Comparison of ENCODE assay signal across 20 cellular contexts in the genomic region with DNA sequence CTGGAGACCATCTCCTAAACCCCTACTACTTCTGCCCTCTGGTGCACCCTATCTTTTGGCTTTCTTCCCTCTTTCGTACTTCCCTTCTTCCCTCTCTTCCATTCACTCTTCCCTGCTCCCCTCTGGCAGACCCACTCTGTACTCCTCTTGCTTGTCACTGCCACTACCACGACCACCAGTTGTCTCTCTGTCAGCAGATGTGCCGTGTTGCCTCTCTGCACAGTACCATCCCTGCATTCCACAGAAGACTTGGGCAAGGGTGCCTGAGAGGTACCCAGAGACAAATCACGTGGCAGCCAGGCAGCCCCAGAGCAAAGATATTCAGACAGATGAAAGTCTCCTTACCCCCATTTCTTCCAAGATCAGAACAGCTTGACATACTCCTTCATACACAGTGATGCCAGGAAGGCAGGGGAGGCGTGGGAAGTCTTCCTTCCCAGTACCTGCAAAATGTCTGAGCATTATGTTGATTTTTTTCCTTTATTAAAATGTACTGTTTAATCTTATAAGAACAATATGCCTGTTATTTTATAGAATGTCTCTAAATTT.
"Had no signal": no experiment of that assay in that cellular context is flagged by ENCODE, and none has a peak within 500 bp of the region (broad histone marks: within the 10 kb centered on the region; RNA-seq: fewer than 3 reads in every experiment).

No MANE protein-coding gene starts in this region.

- H3K9me3 Mint-ChIP-seq: activated naive CD4-positive, alpha-beta T cell treated with anti-CD3 and anti-CD28 coated beads for 36 hours; activated T-cell treated with anti-CD3 and anti-CD28 coated beads, Interleukin-2, amount 50 U/mL, for 4 hours; nephron; T-cell had no signal

- H3K4me1 Mint-ChIP-seq: immature natural killer cell, T-cell had no signal

- H3K9me3 ChIP-seq: left lung, spleen, thyroid gland had no signal

- H3K4me3 ChIP-seq: hepatocyte, left lung, lung, spleen, thyroid gland had no signal

- H3K27me3 ChIP-seq: hepatocyte, left lung, spleen, thyroid gland had no signal

- H3K4me1 ChIP-seq: left lung had no signal

- H3K36me3 Mint-ChIP-seq: immature natural killer cell had no signal

- H3K4me3 Mint-ChIP-seq: activated naive CD4-positive, alpha-beta T cell treated with anti-CD3 and anti-CD28 coated beads for 36 hours; activated T-cell treated with anti-CD3 and anti-CD28 coated beads, Interleukin-2, amount 50 U/mL, for 4 hours; immature natural killer cell; nephron; T-cell had no signal

- H3K27ac ChIP-seq: hepatocyte, left lung, spleen, thyroid gland, WERI-Rb-1 had no signal

- H3K4me2 ChIP-seq: hepatocyte had no signal

- H3K27ac Mint-ChIP-seq: activated naive CD4-positive, alpha-beta T cell treated with anti-CD3 and anti-CD28 coated beads for 36 hours; immature natural killer cell; T-cell had no signal

- H2AFZ ChIP-seq: hepatocyte had no signal

- DNase-seq: activated CD4-positive, alpha-beta T cell treated with anti-CD3 and anti-CD28 coated beads for 1 hour; activated CD8-positive, alpha-beta memory T cell treated with anti-CD3 and anti-CD28 coated beads, Interleukin-2, amount 50 U/mL, for 48 hours; activated naive CD4-positive, alpha-beta T cell treated with anti-CD3 and anti-CD28 coated beads for 36 hours; activated T-cell treated with anti-CD3 and anti-CD28 coated beads, Interleukin-2, amount 50 U/mL, for 4 hours; effector memory CD4-positive, alpha-beta T cell; foreskin melanocyte; immature natural killer cell; kidney glomerular epithelial cell; left lung; retina; spleen; stimulated activated CD4-positive, alpha-beta T cell treated with anti-CD3 and anti-CD28 coated beads, Interleukin-4, amount 100 ng/mL, for 24 hours; stimulated activated naive CD8-positive, alpha-beta T cell treated with anti-CD3 and anti-CD28 coated beads, Interleukin-15, Interleukin-2, amounts not matched to agents 100 U/mL and 50 U/mL, for 24 hours; T-cell; thyroid gland; WERI-Rb-1 had no signal

- H3K27me3 Mint-ChIP-seq: T-cell had no signal

- ATAC-seq: activated T-cell treated with anti-CD3 and anti-CD28 coated beads, Interleukin-2, amount 50 U/mL, for 4 hours; esophagus mucosa; left lung; stimulated activated naive CD8-positive, alpha-beta T cell treated with anti-CD3 and anti-CD28 coated beads, Interleukin-15, Interleukin-2, amounts not matched to agents 100 U/mL and 50 U/mL, for 24 hours; T-cell had no signal

- H3K36me3 ChIP-seq: left lung, spleen, thyroid gland had no signal
